In genomic region chr1:43423672-43424550, GRCh38 we compare ENCODE assay signal across 1 cellular context.
TF ChIP-seq lines count a peak whose summit lies in the region.

No MANE protein-coding gene starts in this region.

TF ChIP-seq in K562, 482 proteins besides CTCF, POLR2A, EP300 and RAD21:
- TF ChIP-seq TCF3 (CRISPR knock-in tag; IDR thresholded peaks at IDR 0.05) (no peak), POLR2B (IDR thresholded peaks at IDR 0.05; ENCODE audit: low read depth, partially characterized antibody) (peak; percentile 20), ZBTB33 (CRISPR knock-in tag; IDR thresholded peaks at IDR 0.05) (peak; percentile 80), HDAC2 (IDR thresholded peaks at IDR 0.05) (no peak)
